In genomic region chrX:23907106-23907495, GRCh38 we compare ENCODE assay signal across 8 cellular contexts. TPM values are rescaled to one million over a fixed set of nuclear protein-coding genes. Genes with fewer than 3 reads are reported as not detected.
DNase-seq lines count a peak whose midpoint lies in the region; ATAC-seq and TF ChIP-seq lines count a peak whose summit lies in the region.

No MANE protein-coding gene starts in this region.

- H3K9ac ChIP-seq in skeletal muscle tissue (ENCODE audit: low read depth in 1 of 3, low read length in 3 of 3): peak overlapping the region; percentile 76 to 82 (median 81)

- POLR2A ChIA-PET in CD8-positive, alpha-beta T cell (lab: Charles Lee): interaction anchor here (0.9 to 2.9 kb wide), 5 partner anchors 119 to 240 kb away, joined by 4 to 22 read pairs (median 4); partner anchors contain the start of genes ACOT9, EIF2S3, PRDX4 and SAT1
- POLR2A ChIA-PET in WTC11 (lab: Charles Lee): interaction anchor here (0.5 to 1.0 kb wide), 4 partner anchors 124 to 577 kb away, joined by 3 to 6 read pairs (median 4); partner anchors contain the start of genes EIF2S3 and SAT1

- peaks cover 16% of the 10 kb centered on the region for H3K4me1 ChIP-seq in CD8-positive, alpha-beta T cell (ENCODE audit: insufficient read depth, low read length)
- H3K4me1 ChIP-seq in left ventricle myocardium inferior (peaks cover 18% of the 10 kb centered on the region), skeletal muscle tissue (ENCODE audit: control insufficient read depth in 3 of 3, insufficient read depth in 3 of 3, low read length in 3 of 3) (peaks cover 3 to 14% (median 6%) of the 10 kb centered on the region in 3 donors)

- TF ChIP-seq CTCF in CD8-positive, alpha-beta T cell (IDR thresholded peaks at IDR 0.05): no peak
- TF ChIP-seq CTCF in WTC11 (IDR thresholded peaks at IDR 0.05) (no peak), left ventricle myocardium inferior (IDR thresholded peaks at IDR 0.05; ENCODE audit: borderline replicate concordance) (no peak), GM13976 (IDR thresholded peaks at IDR 0.05; ENCODE audit: borderline replicate concordance, control extremely low read depth, extremely low read depth, insufficient read depth, missing control alignments) (no peak)

- CTCF ChIA-PET in CD8-positive, alpha-beta T cell (lab: Charles Lee): interaction anchor here (1.0 to 3.4 kb wide), 4 partner anchors 106 to 150 kb away, joined by 3 to 13 read pairs (median 4); partner anchors contain the start of gene EIF2S3
- CTCF ChIA-PET in WTC11 (lab: Charles Lee): interaction anchor here (0.5 to 4.1 kb wide), 5 partner anchors 55 to 219 kb away, joined by 3 to 48 read pairs (median 5); partner anchors contain the start of genes EIF2S3 and SAT1

- peak overlapping the region; percentile 78 for H3K27ac Mint-ChIP-seq in CD8-positive, alpha-beta T cell
- peak overlapping the region; percentile 65 for H3K27ac Mint-ChIP-seq in WTC11

- in situ Hi-C loops in GM13976 (cut with MboI; ENCODE audit: low sequenced_read_pairs, unreplicated experiment): loop anchor here (10.0 to 25.0 kb wide), 2 partner anchors 132 to 330 kb away; no protein-coding TSS in a partner anchor

- H3K4me3 Mint-ChIP-seq in CD8-positive, alpha-beta T cell: peak overlapping the region; percentile 82
- peak overlapping the region; percentile 74 for H3K4me3 Mint-ChIP-seq in WTC11

- no peaks in the 10 kb centered on the region for H3K9me3 ChIP-seq in CD8-positive, alpha-beta T cell (ENCODE audit: low read length)
- H3K9me3 ChIP-seq in left ventricle myocardium inferior (replicated peaks) (no peaks in the 10 kb centered on the region), skeletal muscle tissue (ENCODE audit: control insufficient read depth in 3 of 3, low read length in 3 of 3) (no peaks in the 10 kb centered on the region)

- intact Hi-C loops in CD8-positive, alpha-beta T cell (cut with DNase I, micrococcal nuclease): loop anchor here (1.0 to 10.0 kb wide), 9 partner anchors 45 to 1772 kb away; partner anchors contain the start of genes PDK3 (in 2 of the 2), PRDX4 (in 2 of the 2), EIF2S3 (in 1 of the 2) and SAT1 (in 1 of the 2)
- intact Hi-C loops in left ventricle myocardium inferior (cut with micrococcal nuclease): loop anchor here (10.0 kb wide), 2 partner anchors 152 to 212 kb away; no protein-coding TSS in a partner anchor

- DNase-seq in CD8-positive, alpha-beta T cell: no peak
- DNase-seq in WTC11 (ENCODE audit: low spot score) (no peak), left ventricle myocardium inferior (no peak), GM13976 (ENCODE audit: low spot score) (no peak), EL (no peak)

- H3K9me3 Mint-ChIP-seq in CD8-positive, alpha-beta T cell: no peaks in the 10 kb centered on the region
- no peaks in the 10 kb centered on the region for H3K9me3 Mint-ChIP-seq in WTC11

- no peaks in the 10 kb centered on the region for H3K27me3 Mint-ChIP-seq in CD8-positive, alpha-beta T cell (ENCODE audit: low read depth)
- no peaks in the 10 kb centered on the region for H3K27me3 Mint-ChIP-seq in WTC11 (ENCODE audit: low read depth)

- H3K27ac ChIP-seq in CD8-positive, alpha-beta T cell (ENCODE audit: low read depth, low read length): peak overlapping the region; percentile 89
- H3K27ac ChIP-seq in left ventricle myocardium inferior (replicated peaks) (peak overlapping the region; percentile 92), skeletal muscle tissue (ENCODE audit: low read depth, low read length) (peak overlapping the region; percentile 86)

- H3K36me3 ChIP-seq in CD8-positive, alpha-beta T cell (ENCODE audit: insufficient read depth, low read length): no peaks in the 10 kb centered on the region
- H3K36me3 ChIP-seq in left ventricle myocardium inferior: no peaks in the 10 kb centered on the region
- no peaks in the 10 kb centered on the region for H3K36me3 ChIP-seq in skeletal muscle tissue (ENCODE audit: control insufficient read depth in 3 of 3, insufficient read depth in 3 of 3, low read length in 3 of 3)

- peaks cover 16% of the 10 kb centered on the region for H3K4me1 Mint-ChIP-seq in CD8-positive, alpha-beta T cell (ENCODE audit: low read depth)
- peaks cover 19% of the 10 kb centered on the region for H3K4me1 Mint-ChIP-seq in WTC11

- peak overlapping the region; percentile 71 for H3K4me3 ChIP-seq in CD8-positive, alpha-beta T cell (ENCODE audit: low read depth, low read length)
- peak overlapping the region; percentile 75 for H3K4me3 ChIP-seq in left ventricle myocardium inferior
- peak overlapping the region; percentile 68 to 77 (median 69) for H3K4me3 ChIP-seq in skeletal muscle tissue (ENCODE audit: low read length in 3 of 3)

- no peak for ATAC-seq in CD8-positive, alpha-beta T cell
- ATAC-seq in HG02759 (IDR thresholded peaks at IDR 0.05; ENCODE audit: unreplicated experiment): peak; percentile 8
- ATAC-seq in WTC11: peak; percentile 13
- no peak for ATAC-seq in GM19324 (IDR thresholded peaks at IDR 0.05; ENCODE audit: low FRiP score, unreplicated experiment)

- no peaks in the 10 kb centered on the region for H3K27me3 ChIP-seq in CD8-positive, alpha-beta T cell (ENCODE audit: insufficient read depth, low read length)
- H3K27me3 ChIP-seq in left ventricle myocardium inferior (ENCODE audit: low read depth) (no peaks in the 10 kb centered on the region), skeletal muscle tissue (ENCODE audit: control insufficient read depth in 3 of 3, insufficient read depth in 3 of 3, low read length in 3 of 3) (no peaks in the 10 kb centered on the region)

- no peaks in the 10 kb centered on the region for H3K36me3 Mint-ChIP-seq in CD8-positive, alpha-beta T cell
- H3K36me3 Mint-ChIP-seq in WTC11: peaks cover 5% of the 10 kb centered on the region

TF ChIP-seq in WTC11, 78 proteins besides CTCF, POLR2A, EP300 and RAD21:
- no peak for TF ChIP-seq MXD4 (CRISPR knock-in tag; IDR thresholded peaks at IDR 0.05; ENCODE audit: borderline replicate concordance)
- no peak for TF ChIP-seq SOX15 (CRISPR knock-in tag; IDR thresholded peaks at IDR 0.05)
- no peak for TF ChIP-seq ZNF671 (CRISPR knock-in tag; IDR thresholded peaks at IDR 0.05)
- TF ChIP-seq GTF2I (CRISPR knock-in tag; conservative IDR thresholded peaks at IDR 0.05): no peak
- no peak for TF ChIP-seq GRHL2 (CRISPR knock-in tag; IDR thresholded peaks at IDR 0.05; ENCODE audit: insufficient replicate concordance, severe bottlenecking)

RNA-seq across cellular contexts. Expression of gene APOO, which starts 0.6 kb away (rescaled TPM):
- 1 to 10 TPM; 7.6 to 8.2 TPM for total RNA-seq in CD8-positive, alpha-beta T cell
- total RNA-seq in WTC11 (2021): 41.6 to 55.5 TPM (median 46.9 TPM) in 3 replicates
- 102 TPM for total RNA-seq in left ventricle myocardium inferior
- total RNA-seq in skeletal muscle tissue: 13.0 TPM

RNA-seq across cellular contexts. Expression of gene CXorf58, which starts 0.7 kb away (rescaled TPM):
- not detected for total RNA-seq in CD8-positive, alpha-beta T cell
- 0.27 TPM in 1 of 3 replicates, not detected in the others for total RNA-seq in WTC11 (2021)
- total RNA-seq in left ventricle myocardium inferior: 0.49 TPM
- not detected for total RNA-seq in skeletal muscle tissue

Comparison
In these comparisons a context has a peak if more than half of its experiments do, and no peak if none do; other contexts are left out.
1. ATAC-seq: peak in HG02759 (single experiment) and WTC11 (single experiment); none in CD8-positive, alpha-beta T cell (single experiment) and GM19324 (single experiment).
2. Peak in every context shown above with its lines, with median percentiles within 50 percentile points of each other: H3K27ac ChIP-seq and H3K4me3 ChIP-seq.